Comparison of ENCODE assay signal across 9 cellular contexts in the genomic region with DNA sequence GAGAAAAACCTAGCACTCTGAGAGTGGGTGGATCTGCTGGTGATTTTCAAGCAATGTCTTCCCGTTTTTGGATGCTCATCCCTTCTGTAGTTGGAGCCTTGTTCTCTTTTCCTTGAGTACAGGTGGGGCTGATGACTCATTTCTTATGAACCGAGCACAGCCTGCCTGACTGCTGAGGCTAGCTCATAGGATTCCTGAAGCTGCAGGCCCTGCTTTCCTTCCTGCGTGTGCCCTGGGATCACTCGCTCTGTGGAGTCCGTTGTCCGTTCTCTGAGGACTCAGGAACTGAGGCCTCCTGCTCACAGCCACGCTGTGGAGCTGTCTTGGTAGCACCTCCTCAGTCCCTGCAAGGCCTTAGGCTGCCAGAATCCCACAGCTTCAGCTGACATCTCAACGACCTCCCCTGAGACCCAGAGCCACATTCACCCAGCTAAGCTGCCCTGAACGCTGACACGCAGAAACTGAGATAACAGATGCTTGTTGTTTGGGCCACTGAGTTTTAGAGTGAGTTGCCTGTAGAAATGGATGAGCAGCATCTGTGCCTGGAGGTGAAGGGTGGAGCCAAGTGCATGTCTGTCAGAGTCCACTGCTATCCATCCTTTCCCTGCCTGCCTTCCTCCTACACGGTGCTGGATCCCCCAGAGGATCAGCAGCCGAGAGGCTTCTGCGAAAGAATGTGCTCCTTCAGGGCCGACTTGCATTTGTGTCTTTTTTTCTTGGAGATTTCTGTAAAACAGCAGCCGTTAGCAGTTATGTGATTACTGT.
DNase-seq lines count a peak whose midpoint lies in the region; ATAC-seq, FAIRE-seq and TF ChIP-seq lines count a peak whose summit lies in the region.
"Had no signal": no experiment of that assay in that cellular context is flagged by ENCODE, and none has a peak within 500 bp of the region (broad histone marks: within the 10 kb centered on the region; RNA-seq: fewer than 3 reads in every experiment).

No MANE protein-coding gene starts in this region.

- no peak overlapping the region for H2AFZ ChIP-seq in OCI-LY1 (ENCODE audit: low read length)

- H3K9ac ChIP-seq in OCI-LY1 (ENCODE audit: low read length): peak overlapping the region; percentile 70; the same call in 1 of the 2 replicates

- H3K9me2 ChIP-seq in OCI-LY1 (ENCODE audit: low read depth, low read length): no peaks in the 10 kb centered on the region

- no peaks in the 10 kb centered on the region for H4K20me1 ChIP-seq in OCI-LY1 (ENCODE audit: insufficient read depth, low read length)

- peaks cover 31% of the 10 kb centered on the region for H3K36me3 ChIP-seq in OCI-LY1 (ENCODE audit: insufficient read depth, low read length)

- H3K4me2 ChIP-seq in OCI-LY1 (ENCODE audit: low read length): peak overlapping the region; percentile 88

- H3K4me3 ChIP-seq in OCI-LY1 (ENCODE audit: low read depth, low read length, poor library complexity, severe bottlenecking): peak overlapping the region; percentile 63

- H3K9me3 ChIP-seq in OCI-LY1 (ENCODE audit: low read length): no peaks in the 10 kb centered on the region

- no peak for DNase-seq in GM19239 (ENCODE audit: insufficient read length, low spot score)
- peak; percentile 68 for DNase-seq in retina
- DNase-seq in stimulated activated CD4-positive, alpha-beta T cell treated with anti-CD3 and anti-CD28 coated beads, Interleukin-4, amount 100 ng/mL, for 4 hours: no peak
- DNase-seq in DMS153 (lab: John Stamatoyannopoulos, UW): no peak
- DNase-seq in D721Med (ENCODE audit: insufficient read length, low spot score): no peak
- DNase-seq: H7 had no signal

- peaks cover 84% of the 10 kb centered on the region for H3K79me2 ChIP-seq in OCI-LY1 (ENCODE audit: insufficient read depth, low read length)

- peaks cover 11% of the 10 kb centered on the region; the same call in 1 of the 2 replicates for H3F3A ChIP-seq in OCI-LY1 (ENCODE audit: insufficient read depth, low read length)

- H3K27ac ChIP-seq in OCI-LY1 (ENCODE audit: low read depth, low read length, poor library complexity, severe bottlenecking): peak overlapping the region; percentile 94

- ATAC-seq in esophagus mucosa: peak; percentile 97
- ATAC-seq in GM18858 (IDR thresholded peaks at IDR 0.05; ENCODE audit: unreplicated experiment): no peak

- FAIRE-seq in GM19239 (lab: Jason Lieb, UNC) (peak; percentile 59), D721Med (lab: Jason Lieb, UNC) (no peak)

- peaks cover 57% of the 10 kb centered on the region for H3K4me1 ChIP-seq in OCI-LY1 (ENCODE audit: insufficient read depth, low read length, severe bottlenecking)

- H3K27me3 ChIP-seq in OCI-LY1 (ENCODE audit: insufficient read depth, low read length): no peaks in the 10 kb centered on the region

- no peak for TF ChIP-seq CTCF in OCI-LY1 (IDR thresholded peaks at IDR 0.05; ENCODE audit: low read length)
- no peak for TF ChIP-seq CTCF in D721Med (IDR thresholded peaks at IDR 0.05; ENCODE audit: insufficient read depth, missing control alignments)
